ENCODE assay signal across 12 cellular contexts in genomic region chr21:35511298-35512162, GRCh38.
DNase-seq lines count a peak whose midpoint lies in the region; ATAC-seq, FAIRE-seq and TF ChIP-seq lines count a peak whose summit lies in the region.
"Had no signal": no experiment of that assay in that cellular context is flagged by ENCODE, and none has a peak within 500 bp of the region (broad histone marks: within the 10 kb centered on the region; RNA-seq: fewer than 3 reads in every experiment).

No MANE protein-coding gene starts in this region.

- H4K20me1 ChIP-seq in PC-3 (ENCODE audit: low read length): no peaks in the 10 kb centered on the region
- H4K20me1 ChIP-seq: BLaER1 had no signal

- H3K9me3 Mint-ChIP-seq in stimulated activated naive CD8-positive, alpha-beta T cell treated with anti-CD3 and anti-CD28 coated beads, Interleukin-15, amount 100 ng/mL, for 72 hours: no peaks in the 10 kb centered on the region
- H3K9me3 Mint-ChIP-seq in glutamatergic neuron (ENCODE audit: unreplicated experiment): no peaks in the 10 kb centered on the region

- no peaks in the 10 kb centered on the region for H3K27me3 Mint-ChIP-seq in stimulated activated naive CD8-positive, alpha-beta T cell treated with anti-CD3 and anti-CD28 coated beads, Interleukin-15, amount 100 ng/mL, for 72 hours
- H3K27me3 Mint-ChIP-seq in glutamatergic neuron (ENCODE audit: unreplicated experiment): no peaks in the 10 kb centered on the region

- peak overlapping the region; percentile 45 for H2AFZ ChIP-seq in PC-3 (ENCODE audit: low read length)

- intact Hi-C loops in PC-3 (cut with micrococcal nuclease) (loop anchor here (1.0 to 5.0 kb wide), 6 partner anchors 13 to 623 kb away; partner anchors contain the start of gene RUNX1), right cardiac atrium (cut with DNase I) (no loop called here)

- ATAC-seq in PC-3: peak; percentile 87
- peak; percentile 46 for ATAC-seq in stimulated activated naive CD8-positive, alpha-beta T cell treated with anti-CD3 and anti-CD28 coated beads, Interleukin-15, amount 100 ng/mL, for 72 hours
- no peak for ATAC-seq in right cardiac atrium

- DNase-seq in stimulated activated CD4-positive, alpha-beta T cell treated with anti-CD3 and anti-CD28 coated beads, Interleukin-2, amount 100 ng/mL, for 24 hours: peak; percentile 27 to 46
- DNase-seq in stimulated activated CD4-positive, alpha-beta T cell treated with anti-CD3 and anti-CD28 coated beads, Interleukin-1b, Interleukin-23, amount 100 ng/mL, for 48 hours: no peak
- DNase-seq in PC-3 (peak; percentile 89), bronchial epithelial cell (ENCODE audit: low read depth) (peak; percentile 91), NCI-H187 (lab: John Stamatoyannopoulos, UW) (no peak), right cardiac atrium (no peak), glutamatergic neuron (no peak)
- no peak for DNase-seq in stimulated activated naive CD8-positive, alpha-beta T cell treated with anti-CD3 and anti-CD28 coated beads, Interleukin-15, amount 100 ng/mL, for 72 hours
- DNase-seq: activated gamma-delta T cell, NCI-H1048, NCI-H510A treated with DMSO at 0.1 percent for 48 hours had no signal

- no peaks in the 10 kb centered on the region for H3K79me2 ChIP-seq in PC-3 (ENCODE audit: low read length)

- peaks cover 7% of the 10 kb centered on the region for H3F3A ChIP-seq in PC-3 (ENCODE audit: low read length, unreplicated experiment)

- H3K27me3 ChIP-seq in PC-3 (ENCODE audit: low read length): no peaks in the 10 kb centered on the region
- H3K27me3 ChIP-seq in bronchial epithelial cell (ENCODE audit: control insufficient read depth, insufficient read depth, low read length): no peaks in the 10 kb centered on the region
- H3K27me3 ChIP-seq in right cardiac atrium (ENCODE audit: control insufficient read depth, insufficient read depth): no peaks in the 10 kb centered on the region
- H3K27me3 ChIP-seq: BLaER1 had no signal

- H3K27ac ChIP-seq in PC-3 (ENCODE audit: low read length): peak overlapping the region; percentile 95
- H3K27ac ChIP-seq in right cardiac atrium (ENCODE audit: low read length): no peak overlapping the region
- H3K27ac ChIP-seq: BLaER1 had no signal

- peak overlapping the region; percentile 67 for H3K4me2 ChIP-seq in PC-3 (ENCODE audit: low read length)
- H3K4me2 ChIP-seq: BLaER1 had no signal

- POLR2A ChIA-PET in PC-3 (lab: Charles Lee; ENCODE audit: unreplicated experiment): interaction anchor here (0.6 to 0.9 kb wide), 5 partner anchors 53 to 625 kb away, joined by 3 to 7 read pairs (median 6); no protein-coding TSS in a partner anchor

- H3K4me1 Mint-ChIP-seq in stimulated activated naive CD8-positive, alpha-beta T cell treated with anti-CD3 and anti-CD28 coated beads, Interleukin-15, amount 100 ng/mL, for 72 hours: peaks cover 15% of the 10 kb centered on the region
- peaks cover 7% of the 10 kb centered on the region for H3K4me1 Mint-ChIP-seq in glutamatergic neuron (ENCODE audit: low read depth, unreplicated experiment)

- peak overlapping the region; percentile 63 for H3K9ac ChIP-seq in PC-3 (ENCODE audit: low read length)
- H3K9ac ChIP-seq: BLaER1 had no signal

- WGBS in right cardiac atrium: 79% methylated on average over 6 of the region's 6 CpGs

- H3K36me3 ChIP-seq in PC-3 (ENCODE audit: low read depth, low read length): no peaks in the 10 kb centered on the region
- H3K36me3 ChIP-seq in bronchial epithelial cell (ENCODE audit: control insufficient read depth, insufficient read depth, low read length): no peaks in the 10 kb centered on the region
- H3K36me3 ChIP-seq: BLaER1 had no signal

- no peak for TF ChIP-seq CTCF in PC-3 (conservative IDR thresholded peaks at IDR 0.05; ENCODE audit: low read depth, low read length)
- no peak for TF ChIP-seq CTCF in bronchial epithelial cell (IDR thresholded peaks at IDR 0.05; ENCODE audit: insufficient read depth, low read length, severe bottlenecking)
- no peak for TF ChIP-seq CTCF in glutamatergic neuron (IDR thresholded peaks at IDR 0.05; ENCODE audit: partially characterized antibody, unreplicated experiment)

- H3K4me3 Mint-ChIP-seq in stimulated activated naive CD8-positive, alpha-beta T cell treated with anti-CD3 and anti-CD28 coated beads, Interleukin-15, amount 100 ng/mL, for 72 hours: no peak overlapping the region
- no peak overlapping the region for H3K4me3 Mint-ChIP-seq in glutamatergic neuron (ENCODE audit: unreplicated experiment)

- H3K4me3 ChIP-seq in PC-3 (ENCODE audit: low read length) (peak overlapping the region; percentile 20; the same call in 1 of the 2 replicates), bronchial epithelial cell (ENCODE audit: low read depth, low read length) (no peak overlapping the region), right cardiac atrium (ENCODE audit: low read length) (no peak overlapping the region)
- H3K4me3 ChIP-seq: BLaER1 had no signal

- no peaks in the 10 kb centered on the region for H3K9me2 ChIP-seq in PC-3 (replicated peaks; ENCODE audit: low read length)

- CTCF ChIA-PET in PC-3 (lab: Charles Lee): interaction anchor here (0.5 to 0.6 kb wide), 3 partner anchors 350 to 628 kb away, joined by 3 to 10 read pairs (median 6); no protein-coding TSS in a partner anchor

- no peaks in the 10 kb centered on the region for H3K36me3 Mint-ChIP-seq in glutamatergic neuron (ENCODE audit: unreplicated experiment)

- no peak for FAIRE-seq in bronchial epithelial cell (lab: Jason Lieb, UNC)

- BruUV-seq in PC-3 (replicated peaks; lab: Mats Ljungman, UMichigan): no TSS peak

- H3K4me1 ChIP-seq in PC-3 (ENCODE audit: insufficient read depth, low read length) (peaks cover 40% of the 10 kb centered on the region), right cardiac atrium (ENCODE audit: control insufficient read depth, insufficient read depth, low read length) (no peaks in the 10 kb centered on the region)

- no peaks in the 10 kb centered on the region for H3K9me3 ChIP-seq in PC-3 (ENCODE audit: low read length)
- no peaks in the 10 kb centered on the region for H3K9me3 ChIP-seq in right cardiac atrium (ENCODE audit: control insufficient read depth, low read length)
- H3K9me3 ChIP-seq: BLaER1 had no signal

- no peak overlapping the region for H3K27ac Mint-ChIP-seq in stimulated activated naive CD8-positive, alpha-beta T cell treated with anti-CD3 and anti-CD28 coated beads, Interleukin-15, amount 100 ng/mL, for 72 hours
- no peak overlapping the region for H3K27ac Mint-ChIP-seq in glutamatergic neuron (ENCODE audit: unreplicated experiment)

Comparison
In these comparisons a context has a peak if more than half of its experiments do, and no peak if none do; other contexts are left out.
1. DNase-seq: peak in stimulated activated CD4-positive, alpha-beta T cell treated with anti-CD3 and anti-CD28 coated beads, Interleukin-2, amount 100 ng/mL, for 24 hours (2 of 2), PC-3 (single experiment) and bronchial epithelial cell (single experiment); none in stimulated activated CD4-positive, alpha-beta T cell treated with anti-CD3 and anti-CD28 coated beads, Interleukin-1b, Interleukin-23, amount 100 ng/mL, for 48 hours (single experiment), stimulated activated naive CD8-positive, alpha-beta T cell treated with anti-CD3 and anti-CD28 coated beads, Interleukin-15, amount 100 ng/mL, for 72 hours (0 of 2), NCI-H187 (0 of 2), right cardiac atrium (0 of 3) and glutamatergic neuron (single experiment).
2. ATAC-seq: peak in PC-3 (single experiment) and stimulated activated naive CD8-positive, alpha-beta T cell treated with anti-CD3 and anti-CD28 coated beads, Interleukin-15, amount 100 ng/mL, for 72 hours (single experiment); none in right cardiac atrium (0 of 2).